Comparison of ENCODE assay signal across 22 cellular contexts in the genomic region with DNA sequence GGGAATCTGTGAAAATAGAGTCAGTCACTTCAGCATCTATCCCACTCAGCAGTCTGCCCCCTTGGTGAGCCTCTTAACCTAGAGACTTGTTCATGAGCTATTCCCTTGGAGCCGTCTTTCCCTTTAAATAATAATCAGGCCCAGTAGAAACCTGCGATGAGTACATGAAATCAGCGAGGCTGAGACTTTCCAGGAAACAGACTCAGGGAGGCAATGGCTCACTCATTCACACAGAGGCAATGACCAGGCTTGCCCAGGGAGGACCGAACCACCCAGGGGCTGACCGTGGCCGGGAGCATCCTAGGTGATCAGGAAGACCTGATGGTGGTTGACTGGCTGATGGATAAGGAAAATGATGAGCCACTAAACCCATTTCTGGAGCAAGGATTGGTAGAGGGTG.
"Had no signal": no experiment of that assay in that cellular context is flagged by ENCODE, and none has a peak within 500 bp of the region (broad histone marks: within the 10 kb centered on the region; RNA-seq: fewer than 3 reads in every experiment).

No MANE protein-coding gene starts in this region.

- H3K4me3 Mint-ChIP-seq: activated naive CD4-positive, alpha-beta T cell treated with anti-CD3 and anti-CD28 coated beads for 36 hours; activated naive CD8-positive, alpha-beta T cell; activated T-cell treated with anti-CD3 and anti-CD28 coated beads, Interleukin-2, amount 50 U/mL, for 4 hours; T-helper 17 cell; WTC11 had no signal

- H3K27ac Mint-ChIP-seq: activated naive CD4-positive, alpha-beta T cell treated with anti-CD3 and anti-CD28 coated beads for 36 hours; activated naive CD8-positive, alpha-beta T cell; T-helper 17 cell; WTC11 had no signal

- H3K27me3 ChIP-seq: brain microvascular endothelial cell had no signal

- DNase-seq: activated CD4-positive, alpha-beta T cell treated with anti-CD3 and anti-CD28 coated beads for 48 hours; activated CD4-positive, alpha-beta T cell treated with anti-CD3 and anti-CD28 coated beads, Interleukin-2, amount 50 U/mL, for 48 hours; activated CD4-positive, CD25-positive, alpha-beta regulatory T cell treated with anti-CD3 and anti-CD28 coated beads, Interleukin-2, amount 50 U/mL, for 72 hours; activated CD8-positive, alpha-beta memory T cell treated with anti-CD3 and anti-CD28 coated beads for 24 hours; activated effector memory CD4-positive, alpha-beta T cell treated with anti-CD3 and anti-CD28 coated beads, Interleukin-2, amount 50 U/mL, for 16 hours; activated naive CD4-positive, alpha-beta T cell treated with anti-CD3 and anti-CD28 coated beads for 36 hours; activated T-cell treated with anti-CD3 and anti-CD28 coated beads, Interleukin-2, amount 50 U/mL, for 4 hours; amygdala; brain microvascular endothelial cell; IMR-90; Kasumi-1; KBM-7; NCI-H1930; NCI-H345; NCI-H510A; NCI-H526 treated with DMSO at 0.1 percent for 48 hours; NCI-H82; SIG-M5; T-helper 17 cell; T-helper 9 cell had no signal

- ATAC-seq: activated T-cell treated with anti-CD3 and anti-CD28 coated beads, Interleukin-2, amount 50 U/mL, for 4 hours; T-helper 17 cell; WTC11 had no signal

- H3K27me3 Mint-ChIP-seq: activated naive CD8-positive, alpha-beta T cell had no signal

- H3K4me1 Mint-ChIP-seq: T-helper 17 cell, WTC11 had no signal

- H3K27ac ChIP-seq: brain microvascular endothelial cell had no signal

- H3K36me3 ChIP-seq: brain microvascular endothelial cell had no signal

- H3K9me3 Mint-ChIP-seq: activated T-cell treated with anti-CD3 and anti-CD28 coated beads, Interleukin-2, amount 50 U/mL, for 4 hours had no signal

- H3K36me3 Mint-ChIP-seq: activated naive CD8-positive, alpha-beta T cell had no signal
